ENCODE assay signal across 14 cellular contexts in genomic region chr1:238606896-238607295, GRCh38.
DNase-seq lines count a peak whose midpoint lies in the region; ATAC-seq, FAIRE-seq and TF ChIP-seq lines count a peak whose summit lies in the region.
"Had no signal": no experiment of that assay in that cellular context is flagged by ENCODE, and none has a peak within 500 bp of the region (broad histone marks: within the 10 kb centered on the region; RNA-seq: fewer than 3 reads in every experiment).

No MANE protein-coding gene starts in this region.

- no peaks in the 10 kb centered on the region for H3K27me3 Mint-ChIP-seq in H9 (ENCODE audit: low read depth)

- no peak overlapping the region for H2AK5ac ChIP-seq in H9 (ENCODE audit: insufficient read length, low read length)

- H2BK5ac ChIP-seq in H9 (ENCODE audit: insufficient read length, low read length): no peak overlapping the region

- H3K4me2 ChIP-seq in H9 (ENCODE audit: insufficient read depth, insufficient read length, low read length): no peak overlapping the region
- no peak overlapping the region for H3K4me2 ChIP-seq in GM12878 (ENCODE audit: control insufficient read depth, insufficient read depth)

- intact Hi-C loops in GM12878 (cut with micrococcal nuclease; ENCODE audit: unreplicated experiment): no loop called here

- POLR2A ChIA-PET in GM12878 (lab: Charles Lee): no interaction called here

- H4K20me1 ChIP-seq in H9 (ENCODE audit: control insufficient read depth, insufficient read depth, insufficient read length) (no peaks in the 10 kb centered on the region), GM12878 (ENCODE audit: control insufficient read depth, insufficient read depth) (no peaks in the 10 kb centered on the region)

- H3K14ac ChIP-seq in H9 (ENCODE audit: insufficient read depth, low read length): no peak overlapping the region

- H3K9me3 ChIP-seq in H9 (ENCODE audit: control insufficient read depth, low read depth, low read length) (no peaks in the 10 kb centered on the region), GM12878 (replicated peaks; ENCODE audit: control insufficient read depth, insufficient read depth, low read length) (no peaks in the 10 kb centered on the region)
- H3K9me3 ChIP-seq: Caco-2 had no signal

- no peak overlapping the region for H4K5ac ChIP-seq in H9 (ENCODE audit: insufficient read length, low read depth, low read length)

- H3K9me3 Mint-ChIP-seq in H9: 0 out of 5 replicates have a peak, but pooled peaks cover 0 to 2% of the 10 kb centered on the region in 2 experiments
- H3K9me3 Mint-ChIP-seq: nephron had no signal

- TF ChIP-seq EP300 in GM12878 (IDR thresholded peaks at IDR 0.05; ENCODE audit: borderline replicate concordance in 1 of 2, control insufficient read depth in 1 of 2, low read depth in 2 of 2, low read length in 2 of 2): no peak

- H3K4me1 ChIP-seq in H9 (ENCODE audit: insufficient read depth, low read length) (no peaks in the 10 kb centered on the region), GM12878 (ENCODE audit: control insufficient read depth, insufficient read depth, low read length) (no peaks in the 10 kb centered on the region)
- H3K4me1 ChIP-seq: Caco-2 had no signal

- peak; percentile 77 for ATAC-seq in GM12878
- ATAC-seq in HG03342 (IDR thresholded peaks at IDR 0.05; ENCODE audit: unreplicated experiment): no peak

- H3K27me3 ChIP-seq in H9 (ENCODE audit: insufficient read depth, low read length) (no peaks in the 10 kb centered on the region), GM12878 (replicated peaks in 1 of 2; ENCODE audit: control insufficient read depth in 2 of 2, insufficient read depth in 2 of 2, low read length in 1 of 2) (no peaks in the 10 kb centered on the region)

- H2BK15ac ChIP-seq in H9 (ENCODE audit: low read depth, low read length): no peak overlapping the region

- TF ChIP-seq CTCF in H9 (conservative IDR thresholded peaks at IDR 0.05) (no peak), GM12878 (IDR thresholded peaks at IDR 0.05 in 2 of 3, conservative IDR thresholded peaks at IDR 0.05 in 1 of 3; ENCODE audit: control insufficient read depth in 2 of 3, extremely low read depth in 1 of 3, insufficient read depth in 1 of 3, low read depth in 3 of 3, low read length in 3 of 3) (no peak)

- peak overlapping the region in 2 of 3 experiments; percentile 6 to 29; a peak in 2 of 7 replicates for H3K27ac Mint-ChIP-seq in H9
- H3K27ac Mint-ChIP-seq: nephron had no signal

- RAD21 ChIA-PET in GM12878 (lab: Charles Lee; ENCODE audit: unreplicated experiment): interaction anchor here (1.0 kb wide), 1 partner anchor 42 kb away, joined by 3 read pairs; no protein-coding TSS in a partner anchor

- no peak overlapping the region for H3T11ph ChIP-seq in H9 (ENCODE audit: low read length)

- H4K91ac ChIP-seq in H9 (ENCODE audit: insufficient read length, low read depth, low read length): no peak overlapping the region

- no peak overlapping the region for H2BK20ac ChIP-seq in H9 (ENCODE audit: low read depth, low read length, poor library complexity, severe bottlenecking)

- no peak overlapping the region for H3K9ac ChIP-seq in H9 (ENCODE audit: extremely low read depth, insufficient read length, low read length)
- no peak overlapping the region for H3K9ac ChIP-seq in GM12878 (ENCODE audit: control insufficient read depth, insufficient read depth, low read length)

- SMC1A ChIA-PET in GM12878 (lab: Charles Lee; ENCODE audit: uncharacterized antibody, unreplicated experiment): interaction anchor here (0.7 to 1.4 kb wide), 5 partner anchors 10 to 84 kb away, joined by 3 to 4 read pairs (median 3); no protein-coding TSS in a partner anchor

- no peak for TF ChIP-seq RAD21 in GM12878 (IDR thresholded peaks at IDR 0.05; ENCODE audit: insufficient read depth, low read depth, low read length)

- BruUV-seq in GM12878 (replicated peaks; lab: Mats Ljungman, UMichigan): no TSS peak

- no peak overlapping the region for H3K4me3 Mint-ChIP-seq in H9
- H3K4me3 Mint-ChIP-seq: nephron had no signal

- no peak overlapping the region for H3K23ac ChIP-seq in H9 (ENCODE audit: insufficient read length, low read depth, low read length)

- TF ChIP-seq POLR2A in GM12878 (IDR thresholded peaks at IDR 0.05; ENCODE audit: low read depth, low read length): no peak

- no peak for FAIRE-seq in GM12878 (lab: Jason Lieb, UNC)

- H3K4ac ChIP-seq in H9 (ENCODE audit: low read depth, low read length): no peak overlapping the region

- WGBS in H9 (ENCODE audit: extremely low coverage, insufficient read length, low lambda C conversion rate): no CpG with 5 or more reads among the region's 4 CpGs
- 38% methylated on average over 4 of the region's 4 CpGs for WGBS in GM12878 (ENCODE audit: insufficient coverage, insufficient replicate concordance, low lambda C conversion rate, missing lambda C conversion rate)

- H3K36me3 ChIP-seq in GM12878 (ENCODE audit: control insufficient read depth in 2 of 2, insufficient read depth in 2 of 2, low read length in 1 of 2): no peaks in the 10 kb centered on the region

- peaks cover 0 to 5% of the 10 kb centered on the region in 2 experiments; a peak in 1 of 4 replicates for H3K4me1 Mint-ChIP-seq in H9
- H3K4me1 Mint-ChIP-seq: nephron had no signal

- in situ Hi-C loops in GM12878 (cut with MboI): no loop called here

- H2BK12ac ChIP-seq in H9 (ENCODE audit: insufficient read length, low read depth, low read length): no peak overlapping the region

- H3K27ac ChIP-seq in H9 (ENCODE audit: insufficient read length, low read depth, low read length) (no peak overlapping the region), GM12878 (ENCODE audit: control insufficient read depth, insufficient read depth) (no peak overlapping the region)

- CTCF ChIA-PET in GM12878 (lab: Yijun Ruan, JAX): interaction anchor here (0.7 to 1.2 kb wide), 6 partner anchors 9 to 360 kb away, joined by 3 to 5 read pairs (median 3); no protein-coding TSS in a partner anchor

- H3K23me2 ChIP-seq in H9 (ENCODE audit: insufficient read length, low read depth, low read length, poor library complexity, severe bottlenecking): no peaks in the 10 kb centered on the region

- no peaks in the 10 kb centered on the region for H3K79me1 ChIP-seq in H9 (ENCODE audit: insufficient read depth, low read depth, low read length, poor library complexity, severe bottlenecking)

- H3K18ac ChIP-seq in H9 (ENCODE audit: insufficient read length, low read depth, low read length): no peak overlapping the region

- H3K36me3 Mint-ChIP-seq in H9 (ENCODE audit: insufficient read depth in 1 of 3, low read depth in 3 of 3): no peaks in the 10 kb centered on the region

- H2BK120ac ChIP-seq in H9 (ENCODE audit: low read depth, low read length, poor library complexity, severe bottlenecking): no peak overlapping the region

- DNase-seq in H9 (no peak), NOMO-1 treated with DMSO at 0.1 percent for 48 hours (lab: John Stamatoyannopoulos, UW; ENCODE audit: unreplicated experiment) (peak; percentile 97), GM12878 (ENCODE audit: low read depth, low spot score) (no peak), non-pigmented ciliary epithelial cell (ENCODE audit: low read depth) (peak; percentile 60), DMS53 treated with DMSO at 0.1 percent for 48 hours (lab: John Stamatoyannopoulos, UW; ENCODE audit: unreplicated experiment) (no peak), HuH-7 (ENCODE audit: low spot score) (no peak), OCI-M2 (lab: John Stamatoyannopoulos, UW; ENCODE audit: unreplicated experiment) (no peak)
- DNase-seq: activated naive CD4-positive, alpha-beta T cell treated with anti-CD3 and anti-CD28 coated beads, Interleukin-2, amount 50 U/mL, for 16 hours; Caco-2; cortex of kidney; NCI-H1930; T-helper 9 cell had no signal

- no peak overlapping the region for H3K4me3 ChIP-seq in GM12878

- H2AFZ ChIP-seq in H9 (ENCODE audit: low read length) (no peak overlapping the region), GM12878 (ENCODE audit: control insufficient read depth, low read depth, low read length) (no peak overlapping the region)

- no peak overlapping the region for H3K56ac ChIP-seq in H9 (ENCODE audit: insufficient read length, low read depth, low read length)

- H3K79me2 ChIP-seq in H9 (ENCODE audit: insufficient read depth, low read length): no peaks in the 10 kb centered on the region
- H3K79me2 ChIP-seq in GM12878 (ENCODE audit: control insufficient read depth, insufficient read depth, low read length): no peaks in the 10 kb centered on the region

- no peak overlapping the region for H4K8ac ChIP-seq in H9 (replicated peaks; ENCODE audit: insufficient read length, low read depth, low read length)

TF ChIP-seq in GM12878, 131 proteins besides CTCF, POLR2A, EP300 and RAD21 (continues in another document):
- no peak for TF ChIP-seq USF1 (IDR thresholded peaks at IDR 0.05; ENCODE audit: borderline replicate concordance, extremely low read length, insufficient read depth, low read depth, low read length)

Comparison
In these comparisons a context has a peak if more than half of its experiments do, and no peak if none do; other contexts are left out.
1. DNase-seq: peak in NOMO-1 treated with DMSO at 0.1 percent for 48 hours (single experiment) and non-pigmented ciliary epithelial cell (single experiment); none in H9 (single experiment), GM12878 (single experiment), DMS53 treated with DMSO at 0.1 percent for 48 hours (single experiment), HuH-7 (single experiment) and OCI-M2 (single experiment).